Comparison of ENCODE assay signal across 17 cellular contexts in the genomic region with DNA sequence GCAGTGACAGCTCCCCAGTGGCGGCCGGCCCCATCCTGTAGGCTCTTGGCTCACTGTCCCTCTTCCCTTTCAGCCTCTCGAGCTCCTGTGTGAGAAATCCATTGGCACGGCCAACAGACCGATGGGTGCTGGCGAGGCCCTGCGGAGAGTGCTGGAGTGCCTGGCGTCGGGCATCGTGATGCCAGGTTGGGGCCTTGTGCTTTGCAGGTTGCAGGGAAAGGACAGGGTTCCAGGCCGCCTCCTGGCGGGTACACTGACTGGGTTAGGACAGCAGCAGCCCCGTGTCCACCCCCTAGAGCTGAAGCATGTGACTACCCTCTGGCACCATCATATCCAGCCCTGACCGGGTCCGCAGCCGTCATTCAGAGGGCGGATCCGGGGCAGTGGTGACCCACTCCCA. TPM values are rescaled to one million over a fixed set of nuclear protein-coding genes. Genes with fewer than 3 reads are reported as not detected.
A peak's percentile ranks its signal among the peaks of the same experiment; 100 is the strongest.
DNase-seq lines count a peak whose midpoint lies in the region; ATAC-seq, FAIRE-seq and TF ChIP-seq lines count a peak whose summit lies in the region.
"Had no signal": no experiment of that assay in that cellular context is flagged by ENCODE, and none has a peak within 500 bp of the region (broad histone marks: within the 10 kb centered on the region; RNA-seq: fewer than 3 reads in every experiment).

No MANE protein-coding gene starts in this region.

- no peaks in the 10 kb centered on the region for H3K27me3 Mint-ChIP-seq in T-helper 17 cell
- no peaks in the 10 kb centered on the region for H3K27me3 Mint-ChIP-seq in naive thymus-derived CD4-positive, alpha-beta T cell
- H3K27me3 Mint-ChIP-seq: B cell; CD4-positive, alpha-beta T cell had no signal

- no peaks in the 10 kb centered on the region for H3K9me3 ChIP-seq in left ventricle myocardium inferior (replicated peaks)
- H3K9me3 ChIP-seq in T-helper 17 cell (ENCODE audit: control insufficient read depth, low read length, poor library complexity, severe bottlenecking), result no peaks in the 10 kb centered on the region
- H3K9me3 ChIP-seq in H1 (ENCODE audit: insufficient read depth in 2 of 2, low read depth in 1 of 2, low read length in 1 of 2), result no peaks in the 10 kb centered on the region
- peaks cover 0 to 2% of the 10 kb centered on the region in 2 donors for H3K9me3 ChIP-seq in neuronal stem cell (replicated peaks in 1 of 2; ENCODE audit: control insufficient read depth in 2 of 2, insufficient read depth in 1 of 2, low read depth in 1 of 2, low read length in 2 of 2)
- H3K9me3 ChIP-seq in naive thymus-derived CD4-positive, alpha-beta T cell (ENCODE audit: control insufficient read depth in 2 of 3, low read length in 3 of 3), result no peaks in the 10 kb centered on the region

- H3K27ac ChIP-seq in left ventricle myocardium inferior (replicated peaks) (no peak overlapping the region), H1 (ENCODE audit: low read depth, low read length) (peak overlapping the region; percentile 10), neuronal stem cell (replicated peaks; ENCODE audit: low read length) (no peak overlapping the region)
- H3K27ac ChIP-seq in naive thymus-derived CD4-positive, alpha-beta T cell (ENCODE audit: low read depth, low read length), result no peak overlapping the region

- H2AK5ac ChIP-seq in H1 (ENCODE audit: low read depth, low read length) (no peak overlapping the region), neuronal stem cell (ENCODE audit: low read depth, low read length) (no peak overlapping the region)

- H3K79me1 ChIP-seq in H1 (ENCODE audit: low read depth, low read length) (peaks cover 7% of the 10 kb centered on the region), neuronal stem cell (ENCODE audit: low read depth, low read length) (peaks cover 36% of the 10 kb centered on the region)

- DNase-seq in Right ventricle myocardium superior (no peak), left ventricle myocardium inferior (no peak), T-helper 17 cell (no peak), H1 (ENCODE audit: low read depth in 1 of 2, low spot score in 2 of 2) (no peak), neuronal stem cell (ENCODE audit: low spot score) (no peak)
- DNase-seq in activated naive CD4-positive, alpha-beta T cell treated with anti-CD3 and anti-CD28 coated beads, Interleukin-2, amount 50 U/mL, for 72 hours (ENCODE audit: low spot score in 2 of 2), result no peak
- DNase-seq in naive thymus-derived CD4-positive, alpha-beta T cell, result no peak
- DNase-seq: 8988T; C1 segment of cervical spinal cord; Calu3; CD4-positive, alpha-beta T cell; DMS79 had no signal

- peaks cover 6% of the 10 kb centered on the region for H3K4me1 ChIP-seq in left ventricle myocardium inferior
- H3K4me1 ChIP-seq in H1 (replicated peaks in 1 of 4; ENCODE audit: control insufficient read depth in 3 of 4, insufficient read depth in 4 of 4, low read length in 3 of 4), result no peaks in the 10 kb centered on the region; a peak in 2 of 7 replicates
- no peaks in the 10 kb centered on the region for H3K4me1 ChIP-seq in neuronal stem cell (ENCODE audit: control insufficient read depth in 2 of 2, insufficient read depth in 1 of 2, low read depth in 1 of 2, low read length in 2 of 2)
- no peaks in the 10 kb centered on the region for H3K4me1 ChIP-seq in naive thymus-derived CD4-positive, alpha-beta T cell (ENCODE audit: control insufficient read depth in 2 of 2, insufficient read depth in 2 of 2, low read length in 2 of 2)

- H3K4me3 ChIP-seq in left ventricle myocardium inferior (no peak overlapping the region), H1 (ENCODE audit: extremely low read depth in 1 of 4, insufficient read depth in 2 of 4, low read depth in 3 of 4, low read length in 4 of 4) (no peak overlapping the region), neuronal stem cell (ENCODE audit: low read length in 2 of 2) (no peak overlapping the region)
- no peak overlapping the region for H3K4me3 ChIP-seq in naive thymus-derived CD4-positive, alpha-beta T cell (ENCODE audit: low read length)

- CTCF ChIA-PET in H1 (lab: Charles Lee; ENCODE audit: partially characterized antibody), result interaction anchor here (1.1 to 3.5 kb wide), 5 partner anchors 8 to 22 kb away, joined by 3 to 13 read pairs (median 3); no protein-coding TSS in a partner anchor
- CTCF ChIA-PET in naive thymus-derived CD4-positive, alpha-beta T cell (lab: Charles Lee), result no interaction called here

- H3K56ac ChIP-seq in H1 (replicated peaks; ENCODE audit: insufficient read length, low read depth, low read length), result no peak overlapping the region

- no peaks in the 10 kb centered on the region for H3K4me1 Mint-ChIP-seq in T-helper 17 cell
- no peaks in the 10 kb centered on the region for H3K4me1 Mint-ChIP-seq in naive thymus-derived CD4-positive, alpha-beta T cell
- H3K4me1 Mint-ChIP-seq: B cell had no signal

- no peak for TF ChIP-seq EP300 in H1 (IDR thresholded peaks at IDR 0.05; ENCODE audit: borderline replicate concordance in 1 of 2, low read depth in 2 of 2, low read length in 2 of 2)

- H3K4ac ChIP-seq in H1 (replicated peaks; ENCODE audit: insufficient read length, low read depth, low read length) (no peak overlapping the region), neuronal stem cell (ENCODE audit: low read length) (no peak overlapping the region)

- H3K23ac ChIP-seq in H1 (ENCODE audit: insufficient read length) (no peak overlapping the region), neuronal stem cell (ENCODE audit: low read depth, low read length, poor library complexity) (no peak overlapping the region)

- no peak overlapping the region for H3K4me3 Mint-ChIP-seq in T-helper 17 cell
- H3K4me3 Mint-ChIP-seq in naive thymus-derived CD4-positive, alpha-beta T cell, result no peak overlapping the region
- H3K4me3 Mint-ChIP-seq: B cell; CD4-positive, alpha-beta T cell had no signal

- H4K8ac ChIP-seq in H1 (ENCODE audit: extremely low read depth, insufficient read depth, low read length) (peak overlapping the region; percentile 62; the same call in 1 of the 2 replicates), neuronal stem cell (ENCODE audit: low read depth, low read length) (no peak overlapping the region)

- TF ChIP-seq POLR2A in H1 (IDR thresholded peaks at IDR 0.05; ENCODE audit: control extremely low read depth in 1 of 2, low read depth in 2 of 2, low read length in 2 of 2), result 0 out of 3 replicates have a peak, but pooled peaks of 1 of the 2 experiments have one; percentile 23

- H2BK12ac ChIP-seq in H1 (ENCODE audit: low read depth, low read length) (no peak overlapping the region), neuronal stem cell (ENCODE audit: low read length) (no peak overlapping the region)

- no peak for TF ChIP-seq RAD21 in H1 (IDR thresholded peaks at IDR 0.05 in 1 of 2, conservative IDR thresholded peaks at IDR 0.05 in 1 of 2; ENCODE audit: low read depth in 2 of 2, low read length in 2 of 2)

- H2AFZ ChIP-seq in H1 (ENCODE audit: low read length) (no peak overlapping the region), neuronal stem cell (ENCODE audit: low read length) (no peak overlapping the region)

- H3K9me3 Mint-ChIP-seq in activated naive CD4-positive, alpha-beta T cell treated with anti-CD3 and anti-CD28 coated beads, Interleukin-2, amount 50 U/mL, for 72 hours, result no peaks in the 10 kb centered on the region
- H3K9me3 Mint-ChIP-seq in naive thymus-derived CD4-positive, alpha-beta T cell, result no peaks in the 10 kb centered on the region
- H3K9me3 Mint-ChIP-seq: CD4-positive, alpha-beta T cell had no signal

- ATAC-seq in Right ventricle myocardium superior (ENCODE audit: poor library complexity) (peak; percentile 19), T-helper 17 cell (peak; percentile 11), GM18873 (IDR thresholded peaks at IDR 0.05; ENCODE audit: low FRiP score, unreplicated experiment) (no peak)
- ATAC-seq in activated naive CD4-positive, alpha-beta T cell treated with anti-CD3 and anti-CD28 coated beads, Interleukin-2, amount 50 U/mL, for 72 hours, result no peak
- ATAC-seq in naive thymus-derived CD4-positive, alpha-beta T cell, result no peak
- ATAC-seq: HCT116 had no signal

- POLR2A ChIA-PET in H1 (lab: Charles Lee; ENCODE audit: partially characterized antibody), result interaction anchor here (0.6 to 59.0 kb wide), 3 partner anchors 11 to 367 kb away, joined by 3 to 1874 read pairs (median 1874); partner anchors contain the start of genes DNM2, ILF3 and QTRT1
- POLR2A ChIA-PET in naive thymus-derived CD4-positive, alpha-beta T cell (lab: Charles Lee), result no interaction called here

- 94% methylated on average over 18 of the region's 18 CpGs; no CpG with 5 or more reads in 1 of the 2 experiments for WGBS in H1 (ENCODE audit: extremely low coverage in 1 of 2, insufficient coverage in 1 of 2, insufficient read length in 1 of 2, insufficient replicate concordance in 2 of 2, low coverage in 1 of 2, low lambda C conversion rate in 2 of 2, missing lambda C conversion rate in 1 of 2), 2 experiments
- no CpG with 5 or more reads among the region's 18 CpGs for WGBS in neuronal stem cell (ENCODE audit: extremely low coverage in 2 of 2, insufficient read length in 2 of 2, insufficient replicate concordance in 1 of 2), 2 donors

- no peak for FAIRE-seq in H1 (lab: Jason Lieb, UNC)
- FAIRE-seq: GM12891, HTR-8/SVneo had no signal

- H2BK20ac ChIP-seq in H1 (ENCODE audit: low read length), result no peak overlapping the region

- intact Hi-C loops in Right ventricle myocardium superior (cut with DNase I) (no loop called here), left ventricle myocardium inferior (cut with micrococcal nuclease) (no loop called here)
- intact Hi-C loops in naive thymus-derived CD4-positive, alpha-beta T cell (cut with micrococcal nuclease), result no loop called here

- H3K9ac ChIP-seq in H1 (replicated peaks in 1 of 4; ENCODE audit: extremely low read depth in 1 of 4, low read depth in 3 of 4, low read length in 3 of 4) (no peak overlapping the region), neuronal stem cell (ENCODE audit: low read depth, low read length, poor library complexity) (no peak overlapping the region)

- no peak overlapping the region for H3K27ac Mint-ChIP-seq in T-helper 17 cell
- no peak overlapping the region for H3K27ac Mint-ChIP-seq in activated naive CD4-positive, alpha-beta T cell treated with anti-CD3 and anti-CD28 coated beads, Interleukin-2, amount 50 U/mL, for 72 hours
- no peak overlapping the region for H3K27ac Mint-ChIP-seq in naive thymus-derived CD4-positive, alpha-beta T cell
- H3K27ac Mint-ChIP-seq: B cell; CD4-positive, alpha-beta T cell had no signal

- TF ChIP-seq CTCF in left ventricle myocardium inferior (IDR thresholded peaks at IDR 0.05; ENCODE audit: borderline replicate concordance) (no peak), H1 (IDR thresholded peaks at IDR 0.05; ENCODE audit: control extremely low read depth in 1 of 3, insufficient read depth in 1 of 3, low read depth in 1 of 3, low read length in 3 of 3) (no peak)

- H3K36me3 ChIP-seq in left ventricle myocardium inferior, result peaks cover 99% of the 10 kb centered on the region
- H3K36me3 ChIP-seq in H1 (ENCODE audit: control insufficient read depth in 2 of 4, insufficient read depth in 4 of 4, low read length in 3 of 4), result peaks cover 81 to 93% (median 92%) of the 10 kb centered on the region in 4 experiments
- H3K36me3 ChIP-seq in neuronal stem cell (replicated peaks in 1 of 2; ENCODE audit: control insufficient read depth in 2 of 2, insufficient read depth in 2 of 2, low read length in 2 of 2), result peaks cover 84 to 96% of the 10 kb centered on the region in 2 donors
- peaks cover 46 to 90% (median 52%) of the 10 kb centered on the region in 3 experiments for H3K36me3 ChIP-seq in naive thymus-derived CD4-positive, alpha-beta T cell (ENCODE audit: control insufficient read depth in 2 of 3, insufficient read depth in 3 of 3, low read length in 3 of 3)

- no peak overlapping the region for H3K18ac ChIP-seq in H1 (ENCODE audit: extremely low read depth, low read length)
- no peak overlapping the region for H3K18ac ChIP-seq in neuronal stem cell (ENCODE audit: low read length)

- H2BK5ac ChIP-seq in H1 (ENCODE audit: low read depth, low read length), result no peak overlapping the region
- peak overlapping the region; percentile 10 for H2BK5ac ChIP-seq in neuronal stem cell (ENCODE audit: low read length)

- H2BK15ac ChIP-seq in H1 (ENCODE audit: low read length) (no peak overlapping the region), neuronal stem cell (ENCODE audit: low read length) (no peak overlapping the region)

- H4K20me1 ChIP-seq in H1 (replicated peaks in 1 of 2; ENCODE audit: control insufficient read depth in 1 of 2, insufficient read depth in 2 of 2, low read length in 2 of 2), result peaks cover 32 to 45% of the 10 kb centered on the region in 2 experiments

- no peak overlapping the region for H4K5ac ChIP-seq in H1 (ENCODE audit: insufficient read length, low read depth, low read length)

- no peak overlapping the region for H3K4me2 ChIP-seq in H1 (ENCODE audit: insufficient read depth in 1 of 2, low read depth in 2 of 2, low read length in 2 of 2)
- H3K4me2 ChIP-seq in neuronal stem cell (ENCODE audit: insufficient read depth, low read length, poor library complexity, severe bottlenecking), result no peak overlapping the region

- no peaks in the 10 kb centered on the region for H3K27me3 ChIP-seq in left ventricle myocardium inferior (ENCODE audit: low read depth)
- H3K27me3 ChIP-seq in H1 (replicated peaks in 1 of 4; ENCODE audit: control insufficient read depth in 3 of 4, extremely low read depth in 1 of 4, insufficient read depth in 3 of 4, low read length in 3 of 4), result no peaks in the 10 kb centered on the region
- no peaks in the 10 kb centered on the region for H3K27me3 ChIP-seq in neuronal stem cell (ENCODE audit: control insufficient read depth in 3 of 3, insufficient read depth in 3 of 3, low read depth in 1 of 3, low read length in 3 of 3)
- no peaks in the 10 kb centered on the region for H3K27me3 ChIP-seq in naive thymus-derived CD4-positive, alpha-beta T cell (ENCODE audit: control insufficient read depth in 2 of 2, insufficient read depth in 2 of 2, low read length in 2 of 2)

- H4K91ac ChIP-seq in H1 (replicated peaks; ENCODE audit: insufficient read length, low read length) (no peak overlapping the region), neuronal stem cell (ENCODE audit: low read depth, low read length, poor library complexity) (no peak overlapping the region)

- H3K14ac ChIP-seq in H1 (ENCODE audit: insufficient read length) (no peak overlapping the region), neuronal stem cell (ENCODE audit: low read length) (no peak overlapping the region)

- H2BK120ac ChIP-seq in H1 (replicated peaks; ENCODE audit: low read depth, low read length) (no peak overlapping the region), neuronal stem cell (ENCODE audit: low read depth, low read length) (no peak overlapping the region)

- H3K79me2 ChIP-seq in H1 (ENCODE audit: control insufficient read depth in 1 of 2, insufficient read depth in 2 of 2, low read length in 2 of 2), result peaks cover 1 to 90% of the 10 kb centered on the region in 2 experiments; a peak in 2 of 4 replicates

- peaks cover 3% of the 10 kb centered on the region for H3K36me3 Mint-ChIP-seq in T-helper 17 cell (ENCODE audit: low read depth)
- peaks cover 11 to 19% of the 10 kb centered on the region in 2 donors for H3K36me3 Mint-ChIP-seq in activated naive CD4-positive, alpha-beta T cell treated with anti-CD3 and anti-CD28 coated beads, Interleukin-2, amount 50 U/mL, for 72 hours
- H3K36me3 Mint-ChIP-seq in naive thymus-derived CD4-positive, alpha-beta T cell, result peaks cover 0 to 37% (median 8%) of the 10 kb centered on the region in 5 donors

- no peaks in the 10 kb centered on the region for H3K23me2 ChIP-seq in H1 (ENCODE audit: low read depth, low read length)

RNA-seq across cellular contexts. Expression of gene QTRT1, which starts 21.5 kb away (rescaled TPM):
- total RNA-seq in Right ventricle myocardium superior (24.8 TPM), left ventricle myocardium inferior (30.5 TPM), T-helper 17 cell (10 to 100 TPM; 49.4 to 56.9 TPM)
- 61.1 and 61.6 TPM in 2 replicates for total RNA-seq in H1 (2021; fragmentation: NEBNext Ultra II Directional; extraction: Animal tissue kit (Norgen Biotek cat#: 25700))
- polyA plus RNA-seq in H1 (2011; rRNA removed), result 94.2 and 126 TPM in 2 replicates
- 106 TPM for polyA plus RNA-seq in H1 (2011; cell fraction: cytosol; rRNA removed)
- 245 TPM for polyA plus RNA-seq in H1 (2011; cell fraction: nucleus; rRNA removed)
- 59.3 to 105 TPM (median 99.7 TPM) in 4 replicates for polyA plus RNA-seq in H1 (2012, experiment 1 of 2)
- 74.3 TPM for polyA plus RNA-seq in H1 (2012, experiment 2 of 2)
- polyA plus RNA-seq in H1 (2013, experiment 1 of 2), result 33.7 TPM
- 31.1 TPM for polyA plus RNA-seq in H1 (2013, experiment 2 of 2)
- 24.7 and 28.9 TPM in 2 replicates for polyA minus RNA-seq in H1 (2011; rRNA and poly(A)+ RNA removed)
- 20.5 TPM for polyA minus RNA-seq in H1 (2011; cell fraction: cytosol; rRNA and poly(A)+ RNA removed)
- 38.8 TPM for polyA minus RNA-seq in H1 (2011; cell fraction: nucleus; rRNA and poly(A)+ RNA removed)
- 17.9 TPM for polyA plus RNA-seq in neuronal stem cell (2013, experiment 1 of 2)
- polyA plus RNA-seq in neuronal stem cell (2013, experiment 2 of 2), result 16.9 TPM
- total RNA-seq in activated naive CD4-positive, alpha-beta T cell treated with anti-CD3 and anti-CD28 coated beads, Interleukin-2, amount 50 U/mL, for 72 hours, result 10 to 100 TPM; 47.4 to 48.4 TPM
- total RNA-seq in naive thymus-derived CD4-positive, alpha-beta T cell, result 10 to 100 TPM; 36.1 to 63.4 (median 54.9) TPM
- polyA plus RNA-seq in naive thymus-derived CD4-positive, alpha-beta T cell, result 10 to 100 TPM; 38.0 to 41.8 TPM

RNA-seq across cellular contexts. Expression of gene ILF3, which starts 25.6 kb away (rescaled TPM):
- total RNA-seq in Right ventricle myocardium superior, result 91.7 TPM
- total RNA-seq in left ventricle myocardium inferior, result 106 TPM
- 100 to 1,000 TPM; 428 to 456 TPM for total RNA-seq in T-helper 17 cell
- 675 and 695 TPM in 2 replicates for total RNA-seq in H1 (2021; fragmentation: NEBNext Ultra II Directional; extraction: Animal tissue kit (Norgen Biotek cat#: 25700))
- polyA plus RNA-seq in H1 (2011; rRNA removed), result 291 and 412 TPM in 2 replicates
- 422 TPM for polyA plus RNA-seq in H1 (2011; cell fraction: cytosol; rRNA removed)
- 936 TPM for polyA plus RNA-seq in H1 (2011; cell fraction: nucleus; rRNA removed)
- 420 to 558 TPM (median 549 TPM) in 4 replicates for polyA plus RNA-seq in H1 (2012, experiment 1 of 2)
- polyA plus RNA-seq in H1 (2012, experiment 2 of 2), result 262 TPM
- polyA plus RNA-seq in H1 (2013, experiment 1 of 2), result 360 TPM
- 337 TPM for polyA plus RNA-seq in H1 (2013, experiment 2 of 2)
- 399 and 421 TPM in 2 replicates for polyA minus RNA-seq in H1 (2011; rRNA and poly(A)+ RNA removed)
- polyA minus RNA-seq in H1 (2011; cell fraction: cytosol; rRNA and poly(A)+ RNA removed), result 267 TPM
- 311 TPM for polyA minus RNA-seq in H1 (2011; cell fraction: nucleus; rRNA and poly(A)+ RNA removed)
- polyA plus RNA-seq in neuronal stem cell (2013, experiment 1 of 2), result 416 TPM
- 418 TPM for polyA plus RNA-seq in neuronal stem cell (2013, experiment 2 of 2)
- total RNA-seq in activated naive CD4-positive, alpha-beta T cell treated with anti-CD3 and anti-CD28 coated beads, Interleukin-2, amount 50 U/mL, for 72 hours, result 100 to 1,000 TPM; 372 to 377 TPM
- total RNA-seq in naive thymus-derived CD4-positive, alpha-beta T cell, result 100 to 1,000 TPM; 346 to 515 (median 368) TPM
- 10 to 100 TPM; 91.0 to 99.9 TPM for polyA plus RNA-seq in naive thymus-derived CD4-positive, alpha-beta T cell

RNA-seq across cellular contexts. Expression of gene DNM2, which starts 38.1 kb away (rescaled TPM):
- 180 TPM for total RNA-seq in Right ventricle myocardium superior
- total RNA-seq in left ventricle myocardium inferior, result 156 TPM
- total RNA-seq in T-helper 17 cell, result 100 to 1,000 TPM; 267 to 273 TPM
- 120 TPM in 2 replicates for total RNA-seq in H1 (2021; fragmentation: NEBNext Ultra II Directional; extraction: Animal tissue kit (Norgen Biotek cat#: 25700))
- 61.9 and 83.4 TPM in 2 replicates for polyA plus RNA-seq in H1 (2011; rRNA removed)
- 67.2 TPM for polyA plus RNA-seq in H1 (2011; cell fraction: cytosol; rRNA removed)
- 179 TPM for polyA plus RNA-seq in H1 (2011; cell fraction: nucleus; rRNA removed)
- polyA plus RNA-seq in H1 (2012, experiment 1 of 2), result 78.8 to 103 TPM (median 98.1 TPM) in 4 replicates
- polyA plus RNA-seq in H1 (2012, experiment 2 of 2), result 90.9 TPM
- polyA plus RNA-seq in H1 (2013, experiment 1 of 2), result 65.5 TPM
- polyA plus RNA-seq in H1 (2013, experiment 2 of 2), result 58.4 TPM
- 131 and 151 TPM in 2 replicates for polyA minus RNA-seq in H1 (2011; rRNA and poly(A)+ RNA removed)
- polyA minus RNA-seq in H1 (2011; cell fraction: cytosol; rRNA and poly(A)+ RNA removed), result 66.2 TPM
- polyA minus RNA-seq in H1 (2011; cell fraction: nucleus; rRNA and poly(A)+ RNA removed), result 116 TPM
- 49.9 TPM for polyA plus RNA-seq in neuronal stem cell (2013, experiment 1 of 2)
- polyA plus RNA-seq in neuronal stem cell (2013, experiment 2 of 2), result 49.9 TPM
- 100 to 1,000 TPM; 191 to 219 TPM for total RNA-seq in activated naive CD4-positive, alpha-beta T cell treated with anti-CD3 and anti-CD28 coated beads, Interleukin-2, amount 50 U/mL, for 72 hours
- 100 to 1,000 TPM; 238 to 340 (median 269) TPM for total RNA-seq in naive thymus-derived CD4-positive, alpha-beta T cell
- 100 to 1,000 TPM in 1 of 2 donors, 10 to 100 TPM in 1; 49.1 to 111 TPM for polyA plus RNA-seq in naive thymus-derived CD4-positive, alpha-beta T cell

RNA-seq across cellular contexts. Expression of gene SLC44A2, which starts 54.4 kb away (rescaled TPM):
- total RNA-seq in Right ventricle myocardium superior, result 62.3 TPM
- total RNA-seq in left ventricle myocardium inferior, result 74.2 TPM
- total RNA-seq in T-helper 17 cell, result 100 to 1,000 TPM; 186 to 200 TPM
- 118 and 120 TPM in 2 replicates for total RNA-seq in H1 (2021; fragmentation: NEBNext Ultra II Directional; extraction: Animal tissue kit (Norgen Biotek cat#: 25700))
- 105 and 113 TPM in 2 replicates for polyA plus RNA-seq in H1 (2011; rRNA removed)
- polyA plus RNA-seq in H1 (2011; cell fraction: cytosol; rRNA removed), result 80.7 TPM
- polyA plus RNA-seq in H1 (2011; cell fraction: nucleus; rRNA removed), result 208 TPM
- 91.8 to 115 TPM (median 97.4 TPM) in 4 replicates for polyA plus RNA-seq in H1 (2012, experiment 1 of 2)
- polyA plus RNA-seq in H1 (2012, experiment 2 of 2), result 122 TPM
- polyA plus RNA-seq in H1 (2013, experiment 1 of 2), result 119 TPM
- 115 TPM for polyA plus RNA-seq in H1 (2013, experiment 2 of 2)
- polyA minus RNA-seq in H1 (2011; rRNA and poly(A)+ RNA removed), result 110 and 111 TPM in 2 replicates
- polyA minus RNA-seq in H1 (2011; cell fraction: cytosol; rRNA and poly(A)+ RNA removed), result 60.9 TPM
- 63.2 TPM for polyA minus RNA-seq in H1 (2011; cell fraction: nucleus; rRNA and poly(A)+ RNA removed)
- 86.1 TPM for polyA plus RNA-seq in neuronal stem cell (2013, experiment 1 of 2)
- polyA plus RNA-seq in neuronal stem cell (2013, experiment 2 of 2), result 84.2 TPM
- 10 to 100 TPM; 81.3 to 92.0 TPM for total RNA-seq in activated naive CD4-positive, alpha-beta T cell treated with anti-CD3 and anti-CD28 coated beads, Interleukin-2, amount 50 U/mL, for 72 hours
- total RNA-seq in naive thymus-derived CD4-positive, alpha-beta T cell, result 100 to 1,000 TPM; 148 to 272 (median 194) TPM
- polyA plus RNA-seq in naive thymus-derived CD4-positive, alpha-beta T cell, result 100 to 1,000 TPM; 216 to 375 TPM

Comparison
In these comparisons a context has a peak if more than half of its experiments do, and no peak if none do; other contexts are left out.
1. ATAC-seq: peak in Right ventricle myocardium superior (single experiment) and T-helper 17 cell (single experiment); none in activated naive CD4-positive, alpha-beta T cell treated with anti-CD3 and anti-CD28 coated beads, Interleukin-2, amount 50 U/mL, for 72 hours (0 of 2), GM18873 (single experiment) and naive thymus-derived CD4-positive, alpha-beta T cell (single experiment).